8 cellular contexts compared by ENCODE assay signal in genomic region chr19:58439576-58440554, GRCh38. TPM values are rescaled to one million over a fixed set of nuclear protein-coding genes. Genes with fewer than 3 reads are reported as not detected.
A peak's percentile ranks its signal among the peaks of the same experiment; 100 is the strongest.
DNase-seq lines count a peak whose midpoint lies in the region; ATAC-seq, FAIRE-seq and TF ChIP-seq lines count a peak whose summit lies in the region.

Gene ZNF132, minus strand, starts transcription at chr19:58440153. Its CDS starts 332 bp downstream, at chr19:58439821.

- H3K4me3 ChIP-seq in bronchial epithelial cell (ENCODE audit: low read depth, low read length) (peak within 1 kb of the TSS; percentile 79), iPS-18c (ENCODE audit: insufficient read depth, low read depth, low read length) (peak within 1 kb of the TSS; percentile 88), skeletal muscle satellite cell (ENCODE audit: low read length) (peak within 1 kb of the TSS; percentile 84)

- H3K27me3 ChIP-seq in bronchial epithelial cell (ENCODE audit: control insufficient read depth, insufficient read depth, low read length) (no peaks in the 10 kb centered on the region), skeletal muscle satellite cell (ENCODE audit: control insufficient read depth, insufficient read depth, low read length) (no peaks in the 10 kb centered on the region)

- peak within 1 kb of the TSS; percentile 27; the same call in 1 of the 2 replicates for H3K27ac ChIP-seq in VCaP

- DNase-seq in Daoy (ENCODE audit: low read depth) (peak; percentile 98), MV-4-11 (lab: John Stamatoyannopoulos, UW) (peak; percentile 100), bronchial epithelial cell (ENCODE audit: low read depth) (peak; percentile 99), GDM1 (lab: John Stamatoyannopoulos, UW) (no peak)

- H3K9me3 ChIP-seq in iPS-18c (ENCODE audit: control insufficient read depth, insufficient read depth, low read length), result peaks cover 11% of the 10 kb centered on the region
- peaks cover 11% of the 10 kb centered on the region for H3K9me3 ChIP-seq in skeletal muscle satellite cell (replicated peaks; ENCODE audit: low read length)

- no peak for TF ChIP-seq CTCF in VCaP (conservative IDR thresholded peaks at IDR 0.05)
- no peak for TF ChIP-seq CTCF in bronchial epithelial cell (IDR thresholded peaks at IDR 0.05; ENCODE audit: insufficient read depth, low read length, severe bottlenecking)

- peaks cover 14% of the 10 kb centered on the region for H3K4me1 ChIP-seq in skeletal muscle satellite cell (ENCODE audit: control insufficient read depth, insufficient read depth, low read length)

- H3K4me2 ChIP-seq in skeletal muscle satellite cell (ENCODE audit: low read length), result peak within 1 kb of the TSS; percentile 91

- peak; percentile 97 for FAIRE-seq in bronchial epithelial cell (lab: Jason Lieb, UNC)

- H3K36me3 ChIP-seq in bronchial epithelial cell (ENCODE audit: control insufficient read depth, insufficient read depth, low read length) (peaks cover 1% of the 10 kb centered on the region), skeletal muscle satellite cell (ENCODE audit: insufficient read depth, low read length) (peaks cover 30% of the 10 kb centered on the region)

- H3K9ac ChIP-seq in skeletal muscle satellite cell (ENCODE audit: low read depth, low read length), result peak within 1 kb of the TSS; percentile 88

- peak; percentile 97 for ATAC-seq in GM21786 (IDR thresholded peaks at IDR 0.05; ENCODE audit: unreplicated experiment)

RNA-seq across cellular contexts. Expression of gene ZNF132, which starts in this region (rescaled TPM):
- total RNA-seq in Daoy (2014; rRNA removed; shearing (Covaris generic)), result 0.95 and 3.0 TPM in 2 replicates
- 5.5 and 5.8 TPM in 2 replicates for total RNA-seq in bronchial epithelial cell
- total RNA-seq in skeletal muscle satellite cell (2012; rRNA removed), result 7.1 and 10.0 TPM in 2 replicates
